ENCODE assay signal across 20 cellular contexts in the genomic region with DNA sequence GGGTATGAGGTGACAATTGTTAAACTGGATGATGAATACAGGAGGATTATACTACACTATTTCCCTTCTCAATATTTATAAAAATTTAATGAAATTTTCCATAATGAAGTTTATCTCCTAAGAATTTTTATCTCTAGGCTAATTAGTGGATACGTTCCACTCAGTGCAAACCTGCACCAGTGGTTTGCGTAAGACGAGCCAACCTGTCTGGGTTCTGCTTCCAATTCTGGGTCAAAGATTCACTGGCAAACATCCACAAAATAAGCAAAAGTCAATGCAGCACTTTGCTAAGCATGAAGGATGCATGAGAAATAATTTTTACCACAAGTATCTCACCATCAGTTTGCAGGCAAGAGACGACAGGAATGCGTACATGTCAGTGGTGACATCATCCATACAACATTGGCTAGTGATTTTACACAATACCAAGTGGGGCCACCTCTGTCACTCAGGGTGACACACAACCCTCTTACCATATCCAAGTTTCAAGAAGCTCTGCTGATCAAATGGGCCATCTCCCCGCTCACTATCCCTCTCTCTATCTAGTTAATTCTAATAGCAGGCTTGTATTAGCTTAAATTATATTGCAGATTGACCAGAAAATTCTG. TPM values are rescaled to one million over a fixed set of nuclear protein-coding genes. Genes with fewer than 3 reads are reported as not detected.
DNase-seq lines count a peak whose midpoint lies in the region; TF ChIP-seq lines count a peak whose summit lies in the region.
"Had no signal": no experiment of that assay in that cellular context is flagged by ENCODE, and none has a peak within 500 bp of the region (broad histone marks: within the 10 kb centered on the region; RNA-seq: fewer than 3 reads in every experiment).

No MANE protein-coding gene starts in this region.

- H3K36me3 Mint-ChIP-seq in MCF 10A (ENCODE audit: insufficient read depth, unreplicated experiment) = no peaks in the 10 kb centered on the region

- peak; percentile 30 for DNase-seq in mammary epithelial cell
- no peak for DNase-seq in MCF 10A (ENCODE audit: unreplicated experiment)
- DNase-seq in brain microvascular endothelial cell = peak; percentile 30
- peak; percentile 39 for DNase-seq in kidney tubule cell (ENCODE audit: low spot score)
- DNase-seq in NCI-H2107 (lab: John Stamatoyannopoulos, UW) = no peak
- no peak for DNase-seq in activated naive CD4-positive, alpha-beta T cell treated with anti-CD3 and anti-CD28 coated beads, Interleukin-2, amount 50 U/mL, for 16 hours
- DNase-seq in NCI-H748 (lab: John Stamatoyannopoulos, UW; ENCODE audit: unreplicated experiment) = no peak
- DNase-seq: GF-D8; GOT3; KG1; MM.1S; NCI-H1694; NCI-H345; NCI-H524 treated with DMSO at 0.1 percent for 48 hours; NCI-H82; NK-92 treated with Interleukin-12 subunit alpha and Interleukin-12 subunit beta, amount 100 ng/mL, for 24 hours; SK-N-SH; SW 1271 had no signal

- H3K27me3 ChIP-seq in mammary epithelial cell (ENCODE audit: insufficient read depth, low read length) = peaks cover 7% of the 10 kb centered on the region
- H3K27me3 ChIP-seq in brain microvascular endothelial cell (replicated peaks) = no peaks in the 10 kb centered on the region

- H3K4me3 ChIP-seq in mammary epithelial cell (replicated peaks in 1 of 3; ENCODE audit: insufficient read depth in 1 of 3, low read depth in 2 of 3, low read length in 3 of 3) (no peak overlapping the region), brain microvascular endothelial cell (ENCODE audit: low read depth, low read length) (no peak overlapping the region)
- H3K4me3 ChIP-seq: HAP-1 had no signal

- TF ChIP-seq CTCF in mammary epithelial cell (conservative IDR thresholded peaks at IDR 0.05 in 1 of 2, IDR thresholded peaks at IDR 0.05 in 1 of 2; ENCODE audit: extremely low read depth in 1 of 2, insufficient read depth in 1 of 2, low read depth in 1 of 2, low read length in 2 of 2) = no peak
- no peak for TF ChIP-seq CTCF in MCF 10A (IDR thresholded peaks at IDR 0.05; ENCODE audit: unreplicated experiment)
- no peak for TF ChIP-seq CTCF in brain microvascular endothelial cell (IDR thresholded peaks at IDR 0.05; ENCODE audit: low read depth, low read length, missing control alignments)

- H3K27ac ChIP-seq in mammary epithelial cell (ENCODE audit: insufficient read depth, low read depth, low read length) (no peak overlapping the region), brain microvascular endothelial cell (no peak overlapping the region)
- H3K27ac ChIP-seq: HL-60 had no signal

- POLR2A ChIA-PET in MCF 10A (lab: Yijun Ruan, JAX) = interaction anchor here (0.6 kb wide), 1 partner anchor 626 kb away, joined by 3 read pairs; no protein-coding TSS in a partner anchor

- dilution Hi-C loops in mammary epithelial cell (cut with HindIII; ENCODE audit: low sequenced_read_pairs) = no loop called here

- no peaks in the 10 kb centered on the region for H3K27me3 Mint-ChIP-seq in MCF 10A (ENCODE audit: insufficient read depth, unreplicated experiment)

- no peak overlapping the region for H3K9ac ChIP-seq in mammary epithelial cell (ENCODE audit: insufficient read depth, low read length)
- H3K9ac ChIP-seq: SK-N-SH had no signal

- BruUV-seq in mammary epithelial cell (replicated peaks; lab: Mats Ljungman, UMichigan) (no TSS peak), MCF 10A (replicated peaks; lab: Mats Ljungman, UMichigan) (no TSS peak)

- no peak overlapping the region for H3K4me2 ChIP-seq in mammary epithelial cell (ENCODE audit: insufficient read depth, low read depth, low read length)
- H3K4me2 ChIP-seq: SK-N-SH had no signal

- H4K20me1 ChIP-seq in mammary epithelial cell (ENCODE audit: insufficient read depth, low read length) = no peaks in the 10 kb centered on the region

- CTCF ChIA-PET in mammary epithelial cell (lab: Charles Lee; ENCODE audit: low non-redundant PET) (no interaction called here), MCF 10A (lab: Yijun Ruan, JAX) (interaction anchor here (1.3 kb wide), 1 partner anchor 10 kb away, joined by 4 read pairs; no protein-coding TSS in a partner anchor)

- no peaks in the 10 kb centered on the region for H3K9me3 ChIP-seq in mammary epithelial cell (replicated peaks; ENCODE audit: insufficient read depth, low read length)
- H3K9me3 ChIP-seq: HAP-1, SK-N-SH had no signal

- no peak overlapping the region for H2AFZ ChIP-seq in mammary epithelial cell (ENCODE audit: low read depth, low read length)

- H3K27ac Mint-ChIP-seq in MCF 10A (ENCODE audit: low read depth, unreplicated experiment) = no peak overlapping the region

- no peaks in the 10 kb centered on the region for H3K79me2 ChIP-seq in mammary epithelial cell (ENCODE audit: insufficient read depth, low read length)

- H3K36me3 ChIP-seq in mammary epithelial cell (ENCODE audit: insufficient read depth, low read length) = no peaks in the 10 kb centered on the region
- H3K36me3 ChIP-seq in brain microvascular endothelial cell (replicated peaks) = no peaks in the 10 kb centered on the region
- H3K36me3 ChIP-seq: HAP-1 had no signal

- intact Hi-C loops in mammary epithelial cell (cut with micrococcal nuclease) = no loop called here
- intact Hi-C loops in MCF 10A (cut with micrococcal nuclease) = no loop called here

- no peak overlapping the region for H3K4me3 Mint-ChIP-seq in MCF 10A (ENCODE audit: unreplicated experiment)

- 83% methylated on average over 5 of the region's 6 CpGs for WGBS in mammary epithelial cell (ENCODE audit: low coverage, missing lambda C conversion rate)

- no peaks in the 10 kb centered on the region for H3K9me3 Mint-ChIP-seq in MCF 10A (ENCODE audit: unreplicated experiment)

- H3K4me1 ChIP-seq in mammary epithelial cell (ENCODE audit: insufficient read depth, low read length) = peaks cover 11% of the 10 kb centered on the region
- H3K4me1 ChIP-seq: HAP-1 had no signal

- in situ Hi-C loops in mammary epithelial cell (cut with MboI; ENCODE audit: low sequenced_read_pairs in 2 of 2) (no loop called here), brain microvascular endothelial cell (cut with HindIII; ENCODE audit: low pct_ligation_motif_present, low sequenced_read_pairs) (no loop called here)

- peaks cover 17% of the 10 kb centered on the region for H3K4me1 Mint-ChIP-seq in MCF 10A (ENCODE audit: insufficient read depth, unreplicated experiment)

RNA-seq across cellular contexts. Expression of a gene that starts 51.7 kb away (rescaled TPM):
- total RNA-seq in mammary epithelial cell = 1 to 10 TPM; 4.4 to 7.3 TPM
- 6.6 TPM for polyA plus RNA-seq in mammary epithelial cell
- polyA minus RNA-seq in mammary epithelial cell = 0.52 TPM
- total RNA-seq in MCF 10A (2022) = 4.0 and 4.3 TPM in 2 replicates

Comparison
In these comparisons a context has a peak if more than half of its experiments do, and no peak if none do; other contexts are left out.
1. DNase-seq: peak in mammary epithelial cell (single experiment), brain microvascular endothelial cell (single experiment) and kidney tubule cell (single experiment); none in MCF 10A (single experiment), NCI-H2107 (single experiment), activated naive CD4-positive, alpha-beta T cell treated with anti-CD3 and anti-CD28 coated beads, Interleukin-2, amount 50 U/mL, for 16 hours (single experiment) and NCI-H748 (single experiment).